10 cellular contexts compared by ENCODE assay signal in genomic region chr17:19579867-19580565, GRCh38. TPM values are rescaled to one million over a fixed set of nuclear protein-coding genes. Genes with fewer than 3 reads are reported as not detected.
DNase-seq lines count a peak whose midpoint lies in the region; FAIRE-seq and TF ChIP-seq lines count a peak whose summit lies in the region.
"Had no signal": no experiment of that assay in that cellular context is flagged by ENCODE, and none has a peak within 500 bp of the region (broad histone marks: within the 10 kb centered on the region; RNA-seq: fewer than 3 reads in every experiment).

No MANE protein-coding gene starts in this region.

- no peak for FAIRE-seq in small intestine (lab: Jason Lieb, UNC)
- FAIRE-seq: frontal cortex, TTC549 had no signal

- peak in 1 of 6 experiments; percentile 0 for TF ChIP-seq CTCF in adrenal gland (IDR thresholded peaks at IDR 0.05)

- WGBS in adrenal gland, 4 donors = 10 to 64% (median 25%) methylated on average over 8 to 76 of the region's 76 CpGs
- WGBS in iPS DF 6.9 (ENCODE audit: insufficient coverage, insufficient read length) = no CpG with 5 or more reads among the region's 76 CpGs
- WGBS in small intestine, 3 donors = 11 to 21% (median 15%) methylated on average over 46 to 76 of the region's 76 CpGs

- H3K36me3 ChIP-seq in adrenal gland (replicated peaks in 1 of 2) (no peaks in the 10 kb centered on the region), iPS DF 6.9 (ENCODE audit: control insufficient read depth, insufficient read depth, low read length) (no peaks in the 10 kb centered on the region), SJCRH30 (no peaks in the 10 kb centered on the region), small intestine (ENCODE audit: control insufficient read depth in 2 of 2, insufficient read depth in 2 of 2, low read length in 2 of 2) (no peaks in the 10 kb centered on the region)

- DNase-seq in EL = peak; percentile 9
- DNase-seq in adrenal gland = peak in 6 of 7 donors; percentile 43 to 65 (median 48)
- no peak for DNase-seq in iPS DF 6.9 (ENCODE audit: low read depth, low spot score)
- peak; percentile 76 for DNase-seq in retina
- no peak for DNase-seq in HUDEP-2 (lab: John Stamatoyannopoulos, UW; ENCODE audit: unreplicated experiment in 76 of 76)
- no peak for DNase-seq in activated CD8-positive, alpha-beta memory T cell treated with anti-CD3 and anti-CD28 coated beads, Interleukin-2, amount 50 U/mL, for 4 hours
- no peak for DNase-seq in SJCRH30
- no peak for DNase-seq in small intestine

- intact Hi-C loops in adrenal gland (cut with DNase I) = loop anchor here in 1 of 2 donors (10.0 kb wide), 1 partner anchor 65 kb away; the partner anchor contains the start of gene ALDH3A2

- peak overlapping the region in 4 of 5 donors; percentile 15 to 94 (median 82) for H3K27ac ChIP-seq in adrenal gland
- no peak overlapping the region for H3K27ac ChIP-seq in iPS DF 6.9 (ENCODE audit: low read length)
- no peak overlapping the region for H3K27ac ChIP-seq in SJCRH30
- H3K27ac ChIP-seq in small intestine (ENCODE audit: low read depth in 1 of 2, low read length in 1 of 2) = no peak overlapping the region

- no peaks in the 10 kb centered on the region for H3K9me3 ChIP-seq in adrenal gland (replicated peaks in 1 of 3)
- H3K9me3 ChIP-seq in iPS DF 6.9 (ENCODE audit: control insufficient read depth, insufficient read depth, low read length) = no peaks in the 10 kb centered on the region
- H3K9me3 ChIP-seq in SJCRH30 (replicated peaks) = no peaks in the 10 kb centered on the region
- H3K9me3 ChIP-seq in small intestine (ENCODE audit: control insufficient read depth, low read depth) = no peaks in the 10 kb centered on the region

- H3K4me3 ChIP-seq in adrenal gland (peak overlapping the region in 2 of 4 donors; percentile 22 to 68), iPS DF 6.9 (ENCODE audit: low read length) (peak overlapping the region; percentile 42; the same call in 1 of the 2 replicates), SJCRH30 (no peak overlapping the region), small intestine (ENCODE audit: low read depth in 1 of 2, low read length in 2 of 2) (peak overlapping the region in 1 of 2 donors; percentile 10)

- no peaks in the 10 kb centered on the region for H3K27me3 ChIP-seq in adrenal gland
- no peaks in the 10 kb centered on the region for H3K27me3 ChIP-seq in iPS DF 6.9 (ENCODE audit: control insufficient read depth, insufficient read depth, low read length)
- peaks cover 7% of the 10 kb centered on the region; the same call in 1 of the 2 replicates for H3K27me3 ChIP-seq in SJCRH30
- peaks cover 0 to 13% of the 10 kb centered on the region in 2 donors for H3K27me3 ChIP-seq in small intestine (ENCODE audit: control insufficient read depth in 2 of 2, insufficient read depth in 2 of 2, low read length in 2 of 2)

- peaks cover 0 to 4% of the 10 kb centered on the region in 2 donors for H3K4me1 ChIP-seq in adrenal gland (replicated peaks in 1 of 2)
- 0 out of 2 replicates have a peak, but pooled peaks cover 3% of the 10 kb centered on the region for H3K4me1 ChIP-seq in iPS DF 6.9 (ENCODE audit: control insufficient read depth, insufficient read depth, low read length)
- H3K4me1 ChIP-seq in SJCRH30 = no peaks in the 10 kb centered on the region
- no peaks in the 10 kb centered on the region for H3K4me1 ChIP-seq in small intestine (ENCODE audit: control insufficient read depth in 2 of 2, insufficient read depth in 1 of 2, low read depth in 1 of 2, low read length in 1 of 2)

- peak in 1 of 2 donors; percentile 38 for TF ChIP-seq POLR2A in adrenal gland (IDR thresholded peaks at IDR 0.05)

RNA-seq across cellular contexts. Expression of gene SLC47A1, which starts 46.4 kb away (rescaled TPM):
- total RNA-seq in adrenal gland = 100 to 1,000 TPM; 126 to 630 (median 218) TPM
- polyA plus RNA-seq in adrenal gland = 100 to 1,000 TPM; 104 to 460 (median 150) TPM
- total RNA-seq in SJCRH30 (2014; rRNA removed; shearing (Covaris generic)) = not detected in 2 replicates
- under 1 TPM in 1 of 3 donors, not detected in 2; 0.43 TPM for polyA plus RNA-seq in small intestine

Comparison
In these comparisons a context has a peak if more than half of its experiments do, and no peak if none do; other contexts are left out.
1. DNase-seq: peak in EL (single experiment), adrenal gland (6 of 7) and retina (single experiment); none in iPS DF 6.9 (single experiment), HUDEP-2 (0 of 76), activated CD8-positive, alpha-beta memory T cell treated with anti-CD3 and anti-CD28 coated beads, Interleukin-2, amount 50 U/mL, for 4 hours (single experiment), SJCRH30 (0 of 2) and small intestine (single experiment).
2. H3K27ac ChIP-seq: peak in adrenal gland (4 of 5); none in iPS DF 6.9 (single experiment), SJCRH30 (single experiment) and small intestine (0 of 2).
3. RNA of gene SLC47A1, which starts 46.4 kb away (total RNA-seq): 126 to 630 TPM in adrenal gland; not detected in SJCRH30; every median in the first group is over 100 times any median in the second.